In the genomic region with DNA sequence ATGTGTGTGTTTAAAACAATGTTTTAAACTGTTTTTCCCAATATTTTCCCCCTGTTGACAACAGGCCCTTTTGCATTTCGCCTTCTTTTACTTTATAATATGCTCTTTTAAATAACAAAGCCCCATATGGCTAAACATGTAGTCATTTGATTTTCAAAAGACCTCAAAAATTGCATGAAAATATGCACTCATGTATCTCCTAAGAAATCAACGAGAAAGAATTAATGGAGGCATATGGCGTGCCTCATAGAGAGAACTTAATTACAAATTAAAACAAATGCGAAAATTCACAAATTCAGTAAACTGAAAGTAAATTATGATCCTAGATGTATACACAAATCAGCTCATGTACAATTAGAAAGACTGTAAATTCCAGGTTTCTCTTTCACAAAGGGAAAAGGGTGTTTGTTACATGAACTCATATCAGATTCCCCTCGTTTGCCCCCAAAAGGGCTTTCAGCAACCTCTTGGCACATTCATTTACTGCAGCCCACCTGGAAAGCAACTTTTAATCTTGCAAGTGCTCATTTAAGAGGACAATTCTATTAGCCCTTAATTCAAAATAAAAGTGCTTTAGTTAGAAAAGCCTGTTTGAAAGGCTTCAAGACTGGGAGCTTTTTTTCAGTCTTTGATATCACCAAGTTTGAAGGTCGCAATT, we compare ENCODE assay signal across 8 cellular contexts.
DNase-seq lines count a peak whose midpoint lies in the region; ATAC-seq and TF ChIP-seq lines count a peak whose summit lies in the region.

No MANE protein-coding gene starts in this region.

- no peaks in the 10 kb centered on the region for H3K27me3 Mint-ChIP-seq in stimulated activated naive CD8-positive, alpha-beta T cell treated with anti-CD3 and anti-CD28 coated beads, Interleukin-15, amount 100 ng/mL, for 72 hours

- H3K4me3 ChIP-seq in WI38 (ENCODE audit: low read depth, low read length) (peak overlapping the region; percentile 78), iPS-11a (ENCODE audit: low read depth, low read length) (peak overlapping the region; percentile 76)

- TF ChIP-seq CTCF in WI38 (IDR thresholded peaks at IDR 0.05; ENCODE audit: low read depth, low read length): no peak

- H3K4me1 Mint-ChIP-seq in stimulated activated naive CD8-positive, alpha-beta T cell treated with anti-CD3 and anti-CD28 coated beads, Interleukin-15, amount 100 ng/mL, for 72 hours: peaks cover 63% of the 10 kb centered on the region

- H3K9me3 Mint-ChIP-seq in stimulated activated naive CD8-positive, alpha-beta T cell treated with anti-CD3 and anti-CD28 coated beads, Interleukin-15, amount 100 ng/mL, for 72 hours: peaks cover 0 to 3% of the 10 kb centered on the region in 2 donors

- ATAC-seq in stimulated activated naive CD8-positive, alpha-beta T cell treated with anti-CD3 and anti-CD28 coated beads, Interleukin-15, amount 100 ng/mL, for 72 hours: no peak
- no peak for ATAC-seq in GM18907 (IDR thresholded peaks at IDR 0.05; ENCODE audit: unreplicated experiment)

- peak overlapping the region; percentile 92 to 98 for H3K27ac Mint-ChIP-seq in stimulated activated naive CD8-positive, alpha-beta T cell treated with anti-CD3 and anti-CD28 coated beads, Interleukin-15, amount 100 ng/mL, for 72 hours

- H3K4me3 Mint-ChIP-seq in stimulated activated naive CD8-positive, alpha-beta T cell treated with anti-CD3 and anti-CD28 coated beads, Interleukin-15, amount 100 ng/mL, for 72 hours: peak overlapping the region; percentile 80 to 96

- DNase-seq in DMS 273 (lab: John Stamatoyannopoulos, UW; ENCODE audit: unreplicated experiment) (peak; percentile 35), DMS 273 treated with DMSO at 0.1 percent for 48 hours (lab: John Stamatoyannopoulos, UW) (no peak), islet precursor cell (no peak)
- no peak for DNase-seq in stimulated activated naive CD8-positive, alpha-beta T cell treated with anti-CD3 and anti-CD28 coated beads, Interleukin-15, amount 100 ng/mL, for 72 hours
- no peak for DNase-seq in stimulated activated CD4-positive, alpha-beta T cell treated with anti-CD3 and anti-CD28 coated beads, Interleukin-2, amount 100 ng/mL, for 48 hours
